In genomic region chr18:61896118-61896517, GRCh38 we compare ENCODE assay signal across 32 cellular contexts. TPM values are rescaled to one million over a fixed set of nuclear protein-coding genes. Genes with fewer than 3 reads are reported as not detected.
DNase-seq lines count a peak whose midpoint lies in the region; ATAC-seq and TF ChIP-seq lines count a peak whose summit lies in the region.
"Had no signal": no experiment of that assay in that cellular context is flagged by ENCODE, and none has a peak within 500 bp of the region (broad histone marks: within the 10 kb centered on the region; RNA-seq: fewer than 3 reads in every experiment).

No MANE protein-coding gene starts in this region.

- H3K27me3 Mint-ChIP-seq in neural progenitor cell (ENCODE audit: insufficient read depth, low read depth): peaks cover 11% of the 10 kb centered on the region
- peaks cover 45% of the 10 kb centered on the region for H3K27me3 Mint-ChIP-seq in activated CD8-positive, alpha-beta T cell treated with anti-CD3 and anti-CD28 coated beads for 36 hours

- H3K4me1 Mint-ChIP-seq in neural progenitor cell: peaks cover 49% of the 10 kb centered on the region
- H3K4me1 Mint-ChIP-seq in activated CD8-positive, alpha-beta T cell treated with anti-CD3 and anti-CD28 coated beads for 36 hours (ENCODE audit: low read depth): peaks cover 14% of the 10 kb centered on the region

- peaks cover 23% of the 10 kb centered on the region for H3K79me2 ChIP-seq in neural progenitor cell (ENCODE audit: low read depth)
- H3K79me2 ChIP-seq: parathyroid adenoma had no signal

- TF ChIP-seq POLR2A in vagina (IDR thresholded peaks at IDR 0.05): no peak

- peaks cover 44% of the 10 kb centered on the region for H3F3A ChIP-seq in neural progenitor cell (ENCODE audit: low read depth)

- peak overlapping the region; percentile 68 for H3K4me3 Mint-ChIP-seq in neural progenitor cell
- no peak overlapping the region for H3K4me3 Mint-ChIP-seq in activated CD8-positive, alpha-beta T cell treated with anti-CD3 and anti-CD28 coated beads for 36 hours
- H3K4me3 Mint-ChIP-seq: activated B cell treated with CpG ODN at 0.5 μM for 24 hours; activated CD4-positive, alpha-beta T cell treated with anti-CD3 and anti-CD28 coated beads, Interleukin-2, amount 10 ng/mL, durations not matched to agents 7 days and 5 days; activated CD8-positive, alpha-beta memory T cell treated with anti-CD3 and anti-CD28 coated beads, Interleukin-2, amount 10 ng/mL, durations not matched to agents 7 days and 5 days; activated naive CD8-positive, alpha-beta T cell treated with anti-CD3 and anti-CD28 coated beads for 36 hours; stimulated activated naive CD8-positive, alpha-beta T cell treated with anti-CD3 and anti-CD28 coated beads, Interleukin-15, Interleukin-2, amounts not matched to agents 100 ng/mL and 50 ng/mL, for 24 hours had no signal

- H3K9me3 Mint-ChIP-seq in neural progenitor cell: peaks cover 6% of the 10 kb centered on the region
- H3K9me3 Mint-ChIP-seq in activated CD8-positive, alpha-beta T cell treated with anti-CD3 and anti-CD28 coated beads for 36 hours: no peaks in the 10 kb centered on the region
- H3K9me3 Mint-ChIP-seq: activated B cell treated with CpG ODN at 0.5 μM for 24 hours; activated CD4-positive, alpha-beta T cell treated with anti-CD3 and anti-CD28 coated beads, Interleukin-2, amount 10 ng/mL, durations not matched to agents 7 days and 5 days; activated naive CD8-positive, alpha-beta T cell treated with anti-CD3 and anti-CD28 coated beads for 36 hours; activated T-cell treated with anti-CD3 and anti-CD28 coated beads, Interleukin-2, amount 50 U/mL, for 4 hours; effector memory CD8-positive, alpha-beta T cell; H9; stimulated activated naive CD8-positive, alpha-beta T cell treated with anti-CD3 and anti-CD28 coated beads, Interleukin-15, Interleukin-2, amounts not matched to agents 100 ng/mL and 50 ng/mL, for 24 hours; T-cell had no signal

- H3K9ac ChIP-seq in neural progenitor cell: no peak overlapping the region
- H3K9ac ChIP-seq: BLaER1 treated with 17β-estradiol and CSF1 and Interleukin-3, amounts not matched to agents 10 nM and 100 nM; parathyroid adenoma had no signal

- ATAC-seq in RWPE2 (ENCODE audit: low read depth) (no peak), HG02885 (IDR thresholded peaks at IDR 0.05; ENCODE audit: poor library complexity, unreplicated experiment) (no peak)
- ATAC-seq in activated CD8-positive, alpha-beta T cell treated with anti-CD3 and anti-CD28 coated beads for 36 hours: no peak
- ATAC-seq: activated CD8-positive, alpha-beta memory T cell treated with anti-CD3 and anti-CD28 coated beads, Interleukin-2, amount 10 ng/mL, durations not matched to agents 7 days and 5 days; activated T-cell treated with anti-CD3 and anti-CD28 coated beads, Interleukin-2, amount 50 U/mL, for 4 hours; effector memory CD8-positive, alpha-beta T cell; T-cell had no signal

- H3K36me3 Mint-ChIP-seq in neural progenitor cell: peaks cover 10% of the 10 kb centered on the region
- no peaks in the 10 kb centered on the region for H3K36me3 Mint-ChIP-seq in activated CD8-positive, alpha-beta T cell treated with anti-CD3 and anti-CD28 coated beads for 36 hours (ENCODE audit: low read depth)
- H3K36me3 Mint-ChIP-seq: activated CD8-positive, alpha-beta memory T cell treated with anti-CD3 and anti-CD28 coated beads, Interleukin-2, amount 10 ng/mL, durations not matched to agents 7 days and 5 days; activated naive CD8-positive, alpha-beta T cell treated with anti-CD3 and anti-CD28 coated beads for 36 hours; T-cell had no signal

- H3K9me3 ChIP-seq in RWPE2 (ENCODE audit: severe bottlenecking) (no peaks in the 10 kb centered on the region), neural progenitor cell (ENCODE audit: low read depth) (no peaks in the 10 kb centered on the region), vagina (no peaks in the 10 kb centered on the region)
- H3K9me3 ChIP-seq: ascending aorta; BLaER1 treated with 17β-estradiol and CSF1 and Interleukin-3, amounts not matched to agents 10 nM and 100 nM; Caco-2; heart right ventricle; right atrium auricular region; spleen had no signal

- H3K4me2 ChIP-seq in neural progenitor cell: peak overlapping the region; percentile 37
- H3K4me2 ChIP-seq: BLaER1 treated with 17β-estradiol and CSF1 and Interleukin-3, amounts not matched to agents 10 nM and 100 nM had no signal

- TF ChIP-seq CTCF in RWPE2 (IDR thresholded peaks at IDR 0.05; ENCODE audit: poor library complexity, severe bottlenecking) (no peak), neural progenitor cell (IDR thresholded peaks at IDR 0.05) (no peak), vagina (IDR thresholded peaks at IDR 0.05) (no peak)
- TF ChIP-seq CTCF in activated CD8-positive, alpha-beta T cell treated with anti-CD3 and anti-CD28 coated beads for 36 hours (IDR thresholded peaks at IDR 0.05): no peak

- H3K27me3 ChIP-seq in RWPE2 (ENCODE audit: insufficient read depth, poor library complexity, severe bottlenecking) (no peaks in the 10 kb centered on the region), neural progenitor cell (peaks cover 8% of the 10 kb centered on the region), vagina (no peaks in the 10 kb centered on the region)
- H3K27me3 ChIP-seq: ascending aorta, right atrium auricular region had no signal

- H3K36me3 ChIP-seq in RWPE2 (ENCODE audit: low read depth) (no peaks in the 10 kb centered on the region), neural progenitor cell (no peaks in the 10 kb centered on the region), vagina (no peaks in the 10 kb centered on the region)
- H3K36me3 ChIP-seq: ascending aorta; BLaER1 treated with 17β-estradiol and CSF1 and Interleukin-3, amounts not matched to agents 10 nM and 100 nM; right atrium auricular region; spleen had no signal

- CTCF ChIA-PET in activated CD8-positive, alpha-beta T cell treated with anti-CD3 and anti-CD28 coated beads for 36 hours (lab: Charles Lee): interaction anchor here (0.7 to 1.1 kb wide), 2 partner anchors 235 to 559 kb away, joined by 3 read pairs; no protein-coding TSS in a partner anchor

- H4K20me1 ChIP-seq in neural progenitor cell (ENCODE audit: low read depth): peaks cover 17% of the 10 kb centered on the region

- no peak overlapping the region for H3K4me3 ChIP-seq in RWPE2 (ENCODE audit: severe bottlenecking)
- no peak overlapping the region for H3K4me3 ChIP-seq in neural progenitor cell
- no peak overlapping the region for H3K4me3 ChIP-seq in vagina
- H3K4me3 ChIP-seq: ascending aorta; BLaER1 treated with 17β-estradiol and CSF1 and Interleukin-3, amounts not matched to agents 10 nM and 100 nM; right atrium auricular region; spleen had no signal

- H3K4me1 ChIP-seq in RWPE2 (ENCODE audit: insufficient read depth, poor library complexity, severe bottlenecking) (peaks cover 30% of the 10 kb centered on the region), neural progenitor cell (peaks cover 27% of the 10 kb centered on the region), vagina (peaks cover 43% of the 10 kb centered on the region)
- H3K4me1 ChIP-seq: Caco-2 had no signal

- H3K27ac ChIP-seq in RWPE2 (ENCODE audit: poor library complexity, severe bottlenecking): peak overlapping the region; percentile 43
- H3K27ac ChIP-seq in epithelial cell of prostate: peak overlapping the region; percentile 45
- H3K27ac ChIP-seq in neural progenitor cell: peak overlapping the region; percentile 75
- peak overlapping the region; percentile 42 for H3K27ac ChIP-seq in vagina
- H3K27ac ChIP-seq: BLaER1 treated with 17β-estradiol and CSF1 and Interleukin-3, amounts not matched to agents 10 nM and 100 nM; parathyroid adenoma; right atrium auricular region; spleen had no signal

- intact Hi-C loops in vagina (cut with DNase I): no loop called here
- intact Hi-C loops in activated CD8-positive, alpha-beta T cell treated with anti-CD3 and anti-CD28 coated beads for 36 hours (cut with micrococcal nuclease): loop anchor here (10.0 kb wide), 3 partner anchors 131 to 261 kb away; no protein-coding TSS in a partner anchor

- POLR2A ChIA-PET in activated CD8-positive, alpha-beta T cell treated with anti-CD3 and anti-CD28 coated beads for 36 hours (lab: Charles Lee): interaction anchor here (0.8 kb wide), 1 partner anchor 10 kb away, joined by 3 read pairs; no protein-coding TSS in a partner anchor

- H3K27ac Mint-ChIP-seq in neural progenitor cell: no peak overlapping the region
- H3K27ac Mint-ChIP-seq in activated CD8-positive, alpha-beta T cell treated with anti-CD3 and anti-CD28 coated beads for 36 hours: no peak overlapping the region
- H3K27ac Mint-ChIP-seq: activated B cell treated with CpG ODN at 0.5 μM for 24 hours; activated CD4-positive, alpha-beta T cell treated with anti-CD3 and anti-CD28 coated beads, Interleukin-2, amount 10 ng/mL, durations not matched to agents 7 days and 5 days; activated CD8-positive, alpha-beta memory T cell treated with anti-CD3 and anti-CD28 coated beads, Interleukin-2, amount 10 ng/mL, durations not matched to agents 7 days and 5 days; activated naive CD8-positive, alpha-beta T cell treated with anti-CD3 and anti-CD28 coated beads for 36 hours; effector memory CD8-positive, alpha-beta T cell; stimulated activated naive CD8-positive, alpha-beta T cell treated with anti-CD3 and anti-CD28 coated beads, Interleukin-15, Interleukin-2, amounts not matched to agents 100 ng/mL and 50 ng/mL, for 24 hours; T-cell had no signal

- DNase-seq in RWPE2 (ENCODE audit: low spot score) (no peak), epithelial cell of prostate (ENCODE audit: low read depth, low spot score) (no peak), neural progenitor cell (ENCODE audit: low spot score) (no peak), vagina (ENCODE audit: extremely low spot score in 2 of 2) (peak in 1 of 2 donors; percentile 78), GM19238 (ENCODE audit: insufficient read length, low spot score) (no peak)
- DNase-seq in activated CD8-positive, alpha-beta T cell treated with anti-CD3 and anti-CD28 coated beads for 36 hours: no peak
- DNase-seq: activated B cell treated with CpG ODN at 0.5 μM for 24 hours; activated CD4-positive, alpha-beta T cell treated with anti-CD3 and anti-CD28 coated beads, Interleukin-2, amount 10 ng/mL, durations not matched to agents 7 days and 5 days; activated CD8-positive, alpha-beta memory T cell treated with anti-CD3 and anti-CD28 coated beads, Interleukin-2, amount 10 ng/mL, durations not matched to agents 7 days and 5 days; activated gamma-delta T cell; activated naive CD8-positive, alpha-beta T cell treated with anti-CD3 and anti-CD28 coated beads for 36 hours; activated T-cell treated with anti-CD3 and anti-CD28 coated beads, Interleukin-2, amount 50 U/mL, for 4 hours; Caco-2; cortex of kidney; DMS53; effector memory CD8-positive, alpha-beta T cell; H9; NCI-H1048; NCI-H187; NCI-H446 treated with DMSO at 0.1 percent for 48 hours; NCI-H774; spleen; stimulated activated CD4-positive, alpha-beta T cell treated with anti-CD3 and anti-CD28 coated beads, Interleukin-2, amount 100 ng/mL, for 24 hours; T-cell had no signal

- H2AFZ ChIP-seq in neural progenitor cell (replicated peaks): no peak overlapping the region

RNA-seq across cellular contexts. Expression of gene RNF152, which starts 3.3 kb away (rescaled TPM):
- total RNA-seq in neural progenitor cell (ENCODE audit: low replicate concordance) (23.0 and 24.1 TPM in 2 replicates), vagina (45.7 TPM)
- total RNA-seq in activated CD8-positive, alpha-beta T cell treated with anti-CD3 and anti-CD28 coated beads for 36 hours: under 1 TPM; 0.16 to 0.18 TPM
- total RNA-seq: HT-29 had no signal

Comparison
In these comparisons a context has a peak if more than half of its experiments do, and no peak if none do; other contexts are left out.
1. RNA of gene RNF152, which starts 3.3 kb away (total RNA-seq): 45.7 TPM in vagina (single experiment) and 23.0 to 24.1 TPM in neural progenitor cell; 0.16 to 0.18 TPM in activated CD8-positive, alpha-beta T cell treated with anti-CD3 and anti-CD28 coated beads for 36 hours; every median in the first group is over 10 times any median in the second.
2. Peak in every context shown above with its lines, with median percentiles within 50 percentile points of each other: H3K27ac ChIP-seq.